ENCODE assay signal across 8 cellular contexts in genomic region chr10:59580257-59580863, GRCh38.
DNase-seq lines count a peak whose midpoint lies in the region; ATAC-seq, FAIRE-seq and TF ChIP-seq lines count a peak whose summit lies in the region.

No MANE protein-coding gene starts in this region.

- H4K20me1 ChIP-seq in KMS-11 (ENCODE audit: insufficient read depth) (no peaks in the 10 kb centered on the region), astrocyte (ENCODE audit: insufficient read depth, low read length) (no peaks in the 10 kb centered on the region)

- H3K27me3 Mint-ChIP-seq in astrocyte (ENCODE audit: low read depth, unreplicated experiment) = no peaks in the 10 kb centered on the region

- no peaks in the 10 kb centered on the region for H3K79me2 ChIP-seq in KMS-11 (ENCODE audit: insufficient read depth, low read depth)
- H3K79me2 ChIP-seq in astrocyte (ENCODE audit: insufficient read depth, low read length) = no peaks in the 10 kb centered on the region

- H3K36me3 ChIP-seq in KMS-11 (ENCODE audit: insufficient read depth) (no peaks in the 10 kb centered on the region), astrocyte (ENCODE audit: insufficient read depth, low read length) (no peaks in the 10 kb centered on the region)

- no peak overlapping the region for H2AFZ ChIP-seq in KMS-11 (ENCODE audit: low read depth)
- H2AFZ ChIP-seq in astrocyte (ENCODE audit: low read depth, low read length) = no peak overlapping the region

- H3K4me1 ChIP-seq in KMS-11 (ENCODE audit: low read depth, poor library complexity, severe bottlenecking) = no peaks in the 10 kb centered on the region
- no peaks in the 10 kb centered on the region for H3K4me1 ChIP-seq in astrocyte (ENCODE audit: insufficient read depth, low read length)

- H3K9ac ChIP-seq in KMS-11 (no peak overlapping the region), astrocyte (ENCODE audit: low read length) (no peak overlapping the region)

- FAIRE-seq in astrocyte (lab: Jason Lieb, UNC) = peak; percentile 63

- TF ChIP-seq CTCF in AG10803 (conservative IDR thresholded peaks at IDR 0.05; ENCODE audit: low read length) (peak; percentile 77), KMS-11 (conservative IDR thresholded peaks at IDR 0.05; ENCODE audit: low read depth, low read length) (0 out of 2 replicates have a peak, but pooled peaks have one; percentile 26), astrocyte (IDR thresholded peaks at IDR 0.05; ENCODE audit: insufficient read depth, low read depth, low read length) (peak; percentile 54)

- H3K4me1 Mint-ChIP-seq in astrocyte (ENCODE audit: low read depth, unreplicated experiment) = peaks cover 16% of the 10 kb centered on the region

- ATAC-seq in activated naive CD4-positive, alpha-beta T cell treated with anti-CD3 and anti-CD28 coated beads, Interleukin-2, amount 50 U/mL, for 72 hours = no peak

- H3K4me3 ChIP-seq in AG10803 (ENCODE audit: low read length) (no peak overlapping the region), KMS-11 (IDR thresholded peaks at IDR 0.05; ENCODE audit: insufficient read depth, low read depth, low read length) (no peak overlapping the region), astrocyte (ENCODE audit: insufficient read depth, low read depth, low read length) (no peak overlapping the region)

- DNase-seq in AG10803 (ENCODE audit: low read depth) = peak; percentile 64
- peak; percentile 25 for DNase-seq in astrocyte (ENCODE audit: low read depth)
- peak; percentile 33 for DNase-seq in kidney glomerular epithelial cell (lab: John Stamatoyannopoulos, UW)
- no peak for DNase-seq in NOMO-1 treated with DMSO at 0.1 percent for 48 hours (lab: John Stamatoyannopoulos, UW; ENCODE audit: unreplicated experiment)
- no peak for DNase-seq in A172 (ENCODE audit: low spot score)
- no peak for DNase-seq in T-helper 2 cell
- DNase-seq in activated naive CD4-positive, alpha-beta T cell treated with anti-CD3 and anti-CD28 coated beads, Interleukin-2, amount 50 U/mL, for 72 hours (ENCODE audit: low spot score in 2 of 2) = no peak

- no peaks in the 10 kb centered on the region for H3K9me3 Mint-ChIP-seq in astrocyte (ENCODE audit: unreplicated experiment)
- no peaks in the 10 kb centered on the region for H3K9me3 Mint-ChIP-seq in activated naive CD4-positive, alpha-beta T cell treated with anti-CD3 and anti-CD28 coated beads, Interleukin-2, amount 50 U/mL, for 72 hours

- no peaks in the 10 kb centered on the region for H3K36me3 Mint-ChIP-seq in astrocyte (ENCODE audit: low read depth, unreplicated experiment)
- H3K36me3 Mint-ChIP-seq in activated naive CD4-positive, alpha-beta T cell treated with anti-CD3 and anti-CD28 coated beads, Interleukin-2, amount 50 U/mL, for 72 hours = no peaks in the 10 kb centered on the region

- no peak overlapping the region for H3K4me3 Mint-ChIP-seq in astrocyte (ENCODE audit: unreplicated experiment)

- H3K9me3 ChIP-seq in astrocyte (ENCODE audit: insufficient read depth, low read depth, low read length) = no peaks in the 10 kb centered on the region

- H3K27ac Mint-ChIP-seq in astrocyte (ENCODE audit: unreplicated experiment) = no peak overlapping the region
- H3K27ac Mint-ChIP-seq in activated naive CD4-positive, alpha-beta T cell treated with anti-CD3 and anti-CD28 coated beads, Interleukin-2, amount 50 U/mL, for 72 hours = no peak overlapping the region

- no peaks in the 10 kb centered on the region for H3K27me3 ChIP-seq in KMS-11 (ENCODE audit: insufficient read depth, low read depth)
- H3K27me3 ChIP-seq in astrocyte (ENCODE audit: insufficient read depth, low read length) = no peaks in the 10 kb centered on the region

- no peak overlapping the region for H3K4me2 ChIP-seq in KMS-11
- H3K4me2 ChIP-seq in astrocyte (ENCODE audit: low read length) = no peak overlapping the region

- H3K27ac ChIP-seq in KMS-11 (no peak overlapping the region), astrocyte (ENCODE audit: low read depth, low read length) (no peak overlapping the region)

Comparison
In these comparisons a context has a peak if more than half of its experiments do, and no peak if none do; other contexts are left out.
1. DNase-seq: peak in AG10803 (single experiment), astrocyte (single experiment) and kidney glomerular epithelial cell (single experiment); none in NOMO-1 treated with DMSO at 0.1 percent for 48 hours (single experiment), A172 (single experiment), T-helper 2 cell (0 of 5) and activated naive CD4-positive, alpha-beta T cell treated with anti-CD3 and anti-CD28 coated beads, Interleukin-2, amount 50 U/mL, for 72 hours (0 of 2).
2. CTCF ChIP-seq: peak in every context shown above with its lines; median percentile 77 in AG10803; 54 in astrocyte; 26 in KMS-11.